8 cellular contexts compared by ENCODE assay signal in the genomic region with DNA sequence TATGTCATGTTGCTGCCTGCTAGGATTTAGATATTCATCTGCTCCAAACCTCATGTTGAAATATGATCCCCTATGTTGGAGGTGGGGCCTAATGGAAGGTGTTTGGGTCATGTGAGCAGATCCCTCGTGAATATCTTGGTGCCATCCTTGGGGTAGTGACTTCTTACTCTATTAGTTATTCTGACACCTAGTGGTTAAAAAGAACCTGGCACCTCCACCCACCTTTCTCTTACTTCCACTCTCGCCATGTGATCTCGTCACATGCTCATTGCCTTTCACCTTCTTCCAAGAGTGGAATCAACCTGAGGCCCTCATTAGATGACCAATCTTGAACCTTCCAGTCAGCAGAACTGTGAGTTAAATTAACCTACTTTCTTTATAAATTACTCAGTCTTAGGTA.
A peak's percentile ranks its signal among the peaks of the same experiment; 100 is the strongest.
DNase-seq lines count a peak whose midpoint lies in the region; ATAC-seq and TF ChIP-seq lines count a peak whose summit lies in the region.

No MANE protein-coding gene starts in this region.

- H3K9me2 ChIP-seq in hepatocyte (replicated peaks; ENCODE audit: insufficient read depth), result no peaks in the 10 kb centered on the region

- 73% methylated on average over 3 of the region's 3 CpGs for WGBS in hepatocyte (ENCODE audit: low lambda C conversion rate, missing lambda C conversion rate)

- H3K4me3 ChIP-seq in cardiac muscle cell (no peak overlapping the region), hepatocyte (no peak overlapping the region)

- H3K27ac Mint-ChIP-seq in activated CD8-positive, alpha-beta memory T cell treated with anti-CD3 and anti-CD28 coated beads, Interleukin-2, amount 10 ng/mL, durations not matched to agents 7 days and 5 days, result no peak overlapping the region

- no peak for DNase-seq in cardiac muscle cell (ENCODE audit: low read depth in 1 of 2, low spot score in 1 of 2)
- DNase-seq in Right ventricle myocardium inferior (ENCODE audit: missing footprints), result no peak
- DNase-seq in NCI-H526 treated with DMSO at 0.1 percent for 48 hours (lab: John Stamatoyannopoulos, UW), result peak; percentile 9
- peak; percentile 30 for DNase-seq in hepatocyte (ENCODE audit: low spot score)
- DNase-seq in cerebellum (ENCODE audit: low spot score), result no peak
- no peak for DNase-seq in activated CD8-positive, alpha-beta memory T cell treated with anti-CD3 and anti-CD28 coated beads, Interleukin-2, amount 10 ng/mL, durations not matched to agents 7 days and 5 days
- no peak for DNase-seq in omental fat pad (ENCODE audit: low spot score)

- no peak overlapping the region for H2AFZ ChIP-seq in hepatocyte

- H3K4me3 Mint-ChIP-seq in activated CD8-positive, alpha-beta memory T cell treated with anti-CD3 and anti-CD28 coated beads, Interleukin-2, amount 10 ng/mL, durations not matched to agents 7 days and 5 days, result no peak overlapping the region

- H3K9me3 ChIP-seq in cardiac muscle cell (ENCODE audit: low read depth) (no peaks in the 10 kb centered on the region), hepatocyte (ENCODE audit: low read depth) (no peaks in the 10 kb centered on the region)

- H3K9me3 Mint-ChIP-seq in activated CD8-positive, alpha-beta memory T cell treated with anti-CD3 and anti-CD28 coated beads, Interleukin-2, amount 10 ng/mL, durations not matched to agents 7 days and 5 days (ENCODE audit: low read depth), result no peaks in the 10 kb centered on the region

- H3K27me3 ChIP-seq in cardiac muscle cell (no peaks in the 10 kb centered on the region), hepatocyte (no peaks in the 10 kb centered on the region)

- no peaks in the 10 kb centered on the region for H3K79me2 ChIP-seq in hepatocyte

- no peak overlapping the region for H3K4me2 ChIP-seq in hepatocyte

- ATAC-seq in Right ventricle myocardium inferior (no peak), HG02884 (IDR thresholded peaks at IDR 0.05; ENCODE audit: unreplicated experiment) (peak; percentile 86), omental fat pad (ENCODE audit: low FRiP score) (no peak)
- ATAC-seq in activated CD8-positive, alpha-beta memory T cell treated with anti-CD3 and anti-CD28 coated beads, Interleukin-2, amount 10 ng/mL, durations not matched to agents 7 days and 5 days, result no peak

- no peak overlapping the region for H3K27ac ChIP-seq in cardiac muscle cell
- H3K27ac ChIP-seq in hepatocyte, result no peak overlapping the region

- H4K20me1 ChIP-seq in hepatocyte (ENCODE audit: insufficient read depth, poor library complexity, severe bottlenecking), result no peaks in the 10 kb centered on the region

- H3K27me3 Mint-ChIP-seq in activated CD8-positive, alpha-beta memory T cell treated with anti-CD3 and anti-CD28 coated beads, Interleukin-2, amount 10 ng/mL, durations not matched to agents 7 days and 5 days, result no peaks in the 10 kb centered on the region

- H3K36me3 Mint-ChIP-seq in activated CD8-positive, alpha-beta memory T cell treated with anti-CD3 and anti-CD28 coated beads, Interleukin-2, amount 10 ng/mL, durations not matched to agents 7 days and 5 days, result no peaks in the 10 kb centered on the region

- intact Hi-C loops in Right ventricle myocardium inferior (cut with DNase I), result no loop called here

- H3K36me3 ChIP-seq in cardiac muscle cell (no peaks in the 10 kb centered on the region), hepatocyte (replicated peaks; ENCODE audit: insufficient read depth, low read depth) (no peaks in the 10 kb centered on the region)

- CTCF ChIA-PET in activated CD8-positive, alpha-beta memory T cell treated with anti-CD3 and anti-CD28 coated beads, Interleukin-2, amount 10 ng/mL, durations not matched to agents 7 days and 5 days (lab: Charles Lee), result no interaction called here

- H3K4me1 Mint-ChIP-seq in activated CD8-positive, alpha-beta memory T cell treated with anti-CD3 and anti-CD28 coated beads, Interleukin-2, amount 10 ng/mL, durations not matched to agents 7 days and 5 days, result no peaks in the 10 kb centered on the region

- TF ChIP-seq CTCF in cardiac muscle cell (IDR thresholded peaks at IDR 0.05; ENCODE audit: low read depth, low read length) (peak; percentile 9), hepatocyte (IDR thresholded peaks at IDR 0.05; ENCODE audit: poor library complexity) (peak; percentile 33), omental fat pad (IDR thresholded peaks at IDR 0.05) (no peak)

- no peaks in the 10 kb centered on the region for H3K4me1 ChIP-seq in cardiac muscle cell (ENCODE audit: low read depth)
- H3K4me1 ChIP-seq in hepatocyte (ENCODE audit: insufficient read depth), result no peaks in the 10 kb centered on the region

Comparison
In these comparisons a context has a peak if more than half of its experiments do, and no peak if none do; other contexts are left out.
1. DNase-seq: peak in NCI-H526 treated with DMSO at 0.1 percent for 48 hours (single experiment) and hepatocyte (single experiment); none in cardiac muscle cell (0 of 2), Right ventricle myocardium inferior (single experiment), cerebellum (single experiment), activated CD8-positive, alpha-beta memory T cell treated with anti-CD3 and anti-CD28 coated beads, Interleukin-2, amount 10 ng/mL, durations not matched to agents 7 days and 5 days (single experiment) and omental fat pad (single experiment).
2. CTCF ChIP-seq: peak in cardiac muscle cell (single experiment) and hepatocyte (single experiment); none in omental fat pad (0 of 3).